Comparison of ENCODE assay signal across 8 cellular contexts in genomic region chr11:76152086-76152658, GRCh38. TPM values are rescaled to one million over a fixed set of nuclear protein-coding genes. Genes with fewer than 3 reads are reported as not detected.
DNase-seq lines count a peak whose midpoint lies in the region; FAIRE-seq and TF ChIP-seq lines count a peak whose summit lies in the region.

No MANE protein-coding gene starts in this region.

- FAIRE-seq in endothelial cell of umbilical vein (lab: Jason Lieb, UNC): peak; percentile 97

- no peaks in the 10 kb centered on the region for H3K9me1 ChIP-seq in endothelial cell of umbilical vein (replicated peaks; ENCODE audit: control insufficient read depth, extremely low read depth, insufficient read depth, low read length)

- POLR2A ChIA-PET in endothelial cell of umbilical vein (lab: Charles Lee): no interaction called here

- no TSS peak for BruUV-seq in endothelial cell of umbilical vein (replicated peaks; lab: Mats Ljungman, UMichigan)

- H2AFZ ChIP-seq in endothelial cell of umbilical vein (ENCODE audit: low read depth, low read length): peak overlapping the region; percentile 83

- peak; percentile 21 for DNase-seq in GF-D8 (lab: John Stamatoyannopoulos, UW)
- no peak for DNase-seq in HFF-Myc (ENCODE audit: extremely low read depth, low read depth)
- DNase-seq in NCI-H146 (lab: John Stamatoyannopoulos, UW): peak; percentile 59
- peak; percentile 94 for DNase-seq in activated CD8-positive, alpha-beta memory T cell treated with anti-CD3 and anti-CD28 coated beads for 24 hours
- peak; percentile 77 for DNase-seq in endothelial cell of umbilical vein (ENCODE audit: low read depth, low spot score)
- peak; percentile 79 for DNase-seq in midbrain (lab: John Stamatoyannopoulos, UW)
- peak; percentile 79 to 82 for DNase-seq in stimulated activated CD8-positive, alpha-beta memory T cell treated with anti-CD3 and anti-CD28 coated beads, Interleukin-15, amount 100 ng/mL, for 48 hours (ENCODE audit: low read depth in 2 of 2)
- DNase-seq in NCI-H345 (lab: John Stamatoyannopoulos, UW): no peak

- peak overlapping the region; percentile 62 for H3K4me2 ChIP-seq in endothelial cell of umbilical vein (ENCODE audit: insufficient read depth, low read length)

- CTCF ChIA-PET in endothelial cell of umbilical vein (lab: Charles Lee): interaction anchor here (0.6 to 2.6 kb wide), 100 partner anchors 9 to 554 kb away, joined by 3 to 288 read pairs (median 5); partner anchors contain the start of gene UVRAG

- peak; percentile 30 for TF ChIP-seq CTCF in HFF-Myc (IDR thresholded peaks at IDR 0.05; ENCODE audit: low read depth, low read length, missing control alignments)
- peak; percentile 95 to 99 for TF ChIP-seq CTCF in endothelial cell of umbilical vein (IDR thresholded peaks at IDR 0.05; ENCODE audit: extremely low read depth in 1 of 2, insufficient read depth in 1 of 2, low read depth in 1 of 2, low read length in 2 of 2)

- intact Hi-C loops in endothelial cell of umbilical vein (cut with micrococcal nuclease): loop anchor here (1.0 to 5.0 kb wide), 5 partner anchors 120 to 446 kb away; no protein-coding TSS in a partner anchor

- H3K9me3 ChIP-seq in endothelial cell of umbilical vein (replicated peaks; ENCODE audit: control insufficient read depth, insufficient read depth, low read length): no peaks in the 10 kb centered on the region

- dilution Hi-C loops in endothelial cell of umbilical vein (cut with MboI; ENCODE audit: extremely low pct_ligation_motif_present, low sequenced_read_pairs): no loop called here

- H3K9ac ChIP-seq in endothelial cell of umbilical vein (replicated peaks; ENCODE audit: extremely low read depth, insufficient read depth, low read length): peak overlapping the region; percentile 49

- TF ChIP-seq POLR2A in endothelial cell of umbilical vein (IDR thresholded peaks at IDR 0.05; ENCODE audit: low read depth, low read length): no peak

- H3K36me3 ChIP-seq in endothelial cell of umbilical vein (ENCODE audit: control insufficient read depth in 2 of 2, extremely low read depth in 1 of 2, insufficient read depth in 2 of 2, low read length in 2 of 2): no peaks in the 10 kb centered on the region

- no peaks in the 10 kb centered on the region for H3K4me1 ChIP-seq in endothelial cell of umbilical vein (ENCODE audit: control insufficient read depth, extremely low read depth, insufficient read depth, low read length)

- H3K27me3 ChIP-seq in endothelial cell of umbilical vein (ENCODE audit: control insufficient read depth in 2 of 2, insufficient read depth in 2 of 2, low read length in 2 of 2): no peaks in the 10 kb centered on the region

- no peaks in the 10 kb centered on the region for H4K20me1 ChIP-seq in endothelial cell of umbilical vein (replicated peaks; ENCODE audit: control insufficient read depth, extremely low read depth, insufficient read depth, low read length)

- H3K27ac ChIP-seq in endothelial cell of umbilical vein (ENCODE audit: insufficient read depth, low read depth, low read length): no peak overlapping the region

- no peak overlapping the region for H3K4me3 ChIP-seq in HFF-Myc (replicated peaks; ENCODE audit: low read depth, low read length)
- peak overlapping the region in 2 of 3 experiments; percentile 25 to 27 for H3K4me3 ChIP-seq in endothelial cell of umbilical vein (replicated peaks in 1 of 3; ENCODE audit: insufficient read depth in 1 of 3, low read depth in 1 of 3, low read length in 3 of 3)

- no peaks in the 10 kb centered on the region for H3K79me2 ChIP-seq in endothelial cell of umbilical vein (ENCODE audit: control insufficient read depth, insufficient read depth, low read length)

TF ChIP-seq in endothelial cell of umbilical vein, 7 proteins besides CTCF, POLR2A, EP300 and RAD21:
- TF ChIP-seq MAX (IDR thresholded peaks at IDR 0.05; ENCODE audit: insufficient read depth, insufficient read length) (no peak), EZH2 (IDR thresholded peaks at IDR 0.05; ENCODE audit: borderline replicate concordance, low read depth, low read length, severe bottlenecking) (no peak), MYC (IDR thresholded peaks at IDR 0.05; ENCODE audit: low read depth, low read length) (no peak), JUN (IDR thresholded peaks at IDR 0.05; ENCODE audit: borderline replicate concordance, insufficient read depth, insufficient read length, low read depth) (no peak), POLR2AphosphoS5 (IDR thresholded peaks at IDR 0.05; ENCODE audit: insufficient read depth, low read depth, low read length) (no peak), FOS (IDR thresholded peaks at IDR 0.05; ENCODE audit: borderline replicate concordance, insufficient read depth, low read length) (no peak), GATA2 (IDR thresholded peaks at IDR 0.05; ENCODE audit: insufficient read depth, insufficient read length, low read depth, low read length) (no peak)

RNA-seq across cellular contexts. Expression of gene WNT11, which starts 54.1 kb away (rescaled TPM):
- total RNA-seq in endothelial cell of umbilical vein: not detected in 2 replicates
- polyA plus RNA-seq in endothelial cell of umbilical vein: 0.03 TPM in 1 of 2 replicates, not detected in the other
- polyA plus RNA-seq in endothelial cell of umbilical vein (2011; cell fraction: cytosol; rRNA removed): 0.03 TPM in 1 of 2 replicates, not detected in the other
- polyA plus RNA-seq in endothelial cell of umbilical vein (2011; cell fraction: nucleus; rRNA removed): not detected in 2 replicates
- 0.37 TPM in 1 of 2 replicates, not detected in the other for polyA plus RNA-seq in endothelial cell of umbilical vein (2012)
- not detected in 2 replicates for polyA minus RNA-seq in endothelial cell of umbilical vein
- 1.1 TPM for polyA minus RNA-seq in endothelial cell of umbilical vein (2011; cell fraction: cytosol; rRNA and poly(A)+ RNA removed)
- not detected in 2 replicates for polyA minus RNA-seq in endothelial cell of umbilical vein (2011; cell fraction: nucleus; rRNA and poly(A)+ RNA removed)

Comparison
In these comparisons a context has a peak if more than half of its experiments do, and no peak if none do; other contexts are left out.
1. DNase-seq: peak in GF-D8 (single experiment), NCI-H146 (single experiment), activated CD8-positive, alpha-beta memory T cell treated with anti-CD3 and anti-CD28 coated beads for 24 hours (single experiment), endothelial cell of umbilical vein (single experiment), midbrain (single experiment) and stimulated activated CD8-positive, alpha-beta memory T cell treated with anti-CD3 and anti-CD28 coated beads, Interleukin-15, amount 100 ng/mL, for 48 hours (2 of 2); none in HFF-Myc (single experiment) and NCI-H345 (single experiment).